ENCODE assay signal across 13 cellular contexts in genomic region chr6:54987906-54988305, GRCh38.
DNase-seq lines count a peak whose midpoint lies in the region; ATAC-seq and TF ChIP-seq lines count a peak whose summit lies in the region.
"Had no signal": no experiment of that assay in that cellular context is flagged by ENCODE, and none has a peak within 500 bp of the region (broad histone marks: within the 10 kb centered on the region; RNA-seq: fewer than 3 reads in every experiment).

No MANE protein-coding gene starts in this region.

- no peaks in the 10 kb centered on the region for H3K9me3 ChIP-seq in DND-41 (ENCODE audit: insufficient read depth, low read length, severe bottlenecking)
- H3K9me3 ChIP-seq in mucosa of rectum (ENCODE audit: control insufficient read depth in 2 of 2, low read length in 2 of 2) = no peaks in the 10 kb centered on the region

- H3K27ac ChIP-seq in DND-41 (ENCODE audit: low read length) (no peak overlapping the region), mucosa of rectum (ENCODE audit: low read depth in 2 of 2, low read length in 2 of 2) (peak overlapping the region; percentile 12 to 32)
- H3K27ac ChIP-seq: BLaER1 treated with 17β-estradiol and CSF1 and Interleukin-3, amounts not matched to agents 10 nM and 100 nM had no signal

- H3K79me2 ChIP-seq in DND-41 (ENCODE audit: insufficient read depth, low read length) = no peaks in the 10 kb centered on the region

- H3K9ac ChIP-seq in DND-41 (ENCODE audit: low read depth, low read length) = no peak overlapping the region
- no peak overlapping the region for H3K9ac ChIP-seq in mucosa of rectum (ENCODE audit: low read depth in 1 of 2, low read length in 2 of 2)
- H3K9ac ChIP-seq: BLaER1 treated with 17β-estradiol and CSF1 and Interleukin-3, amounts not matched to agents 10 nM and 100 nM had no signal

- H3K4me1 ChIP-seq in DND-41 (ENCODE audit: insufficient read depth, low read length) = no peaks in the 10 kb centered on the region
- H3K4me1 ChIP-seq in mucosa of rectum (ENCODE audit: control insufficient read depth in 2 of 2, insufficient read depth in 2 of 2, low read length in 2 of 2) = peaks cover 0 to 7% of the 10 kb centered on the region in 2 donors
- H3K4me1 ChIP-seq: BLaER1 treated with 17β-estradiol and CSF1 and Interleukin-3, amounts not matched to agents 10 nM and 100 nM had no signal

- H4K20me1 ChIP-seq in DND-41 (ENCODE audit: insufficient read depth, low read length) = no peaks in the 10 kb centered on the region
- H4K20me1 ChIP-seq: BLaER1 treated with 17β-estradiol and CSF1 and Interleukin-3, amounts not matched to agents 10 nM and 100 nM had no signal

- no peak overlapping the region for H3K4me2 ChIP-seq in DND-41 (ENCODE audit: insufficient read depth, low read length)
- H3K4me2 ChIP-seq: BLaER1 treated with 17β-estradiol and CSF1 and Interleukin-3, amounts not matched to agents 10 nM and 100 nM had no signal

- no peak for TF ChIP-seq CTCF in DND-41 (IDR thresholded peaks at IDR 0.05; ENCODE audit: borderline replicate concordance, extremely low read depth, low read length, poor library complexity, severe bottlenecking)

- no peaks in the 10 kb centered on the region for H3K36me3 ChIP-seq in DND-41 (ENCODE audit: insufficient read depth, low read length)
- no peaks in the 10 kb centered on the region for H3K36me3 ChIP-seq in mucosa of rectum (ENCODE audit: control insufficient read depth in 2 of 2, insufficient read depth in 2 of 2, low read length in 2 of 2)
- H3K36me3 ChIP-seq: BLaER1 treated with 17β-estradiol and CSF1 and Interleukin-3, amounts not matched to agents 10 nM and 100 nM had no signal

- H3K27me3 ChIP-seq in DND-41 (ENCODE audit: insufficient read depth, low read length, poor library complexity) = no peaks in the 10 kb centered on the region
- no peaks in the 10 kb centered on the region for H3K27me3 ChIP-seq in mucosa of rectum (ENCODE audit: control insufficient read depth in 2 of 2, insufficient read depth in 2 of 2, low read length in 2 of 2)
- H3K27me3 ChIP-seq: BLaER1 treated with 17β-estradiol and CSF1 and Interleukin-3, amounts not matched to agents 10 nM and 100 nM had no signal

- no peak for DNase-seq in DND-41
- DNase-seq in LoVo (ENCODE audit: low spot score) = peak; percentile 55
- peak; percentile 93 for DNase-seq in SW480 (ENCODE audit: low spot score)
- no peak for DNase-seq in SHP77 treated with DMSO at 0.1 percent for 48 hours (lab: John Stamatoyannopoulos, UW)
- DNase-seq in COLO829 (ENCODE audit: low spot score) = no peak
- DNase-seq: CD8-positive, alpha-beta T cell; COR-L47; GDM1; GOT3; H7 had no signal

- no peak overlapping the region for H2AFZ ChIP-seq in DND-41 (ENCODE audit: low read depth, low read length)

- no peak overlapping the region for H3K4me3 ChIP-seq in DND-41 (ENCODE audit: low read depth in 1 of 2, low read length in 2 of 2)
- H3K4me3 ChIP-seq in mucosa of rectum (ENCODE audit: low read length in 2 of 2) = no peak overlapping the region
- H3K4me3 ChIP-seq: BLaER1 treated with 17β-estradiol and CSF1 and Interleukin-3, amounts not matched to agents 10 nM and 100 nM had no signal

- ATAC-seq in DND-41 (ENCODE audit: insufficient read depth, low read depth) (peak; percentile 39; the same call in 2 of the 3 replicates), HG03097 (IDR thresholded peaks at IDR 0.05; ENCODE audit: low FRiP score, unreplicated experiment) (no peak)
- ATAC-seq: CD8-positive, alpha-beta T cell had no signal

Comparison
In these comparisons a context has a peak if more than half of its experiments do, and no peak if none do; other contexts are left out.
1. DNase-seq: peak in LoVo (single experiment) and SW480 (single experiment); none in DND-41 (single experiment), SHP77 treated with DMSO at 0.1 percent for 48 hours (single experiment) and COLO829 (single experiment).